In genomic region chr12:110165540-110166159, GRCh38 we compare ENCODE assay signal across 13 cellular contexts. TPM values are rescaled to one million over a fixed set of nuclear protein-coding genes. Genes with fewer than 3 reads are reported as not detected.
DNase-seq lines count a peak whose midpoint lies in the region; ATAC-seq and TF ChIP-seq lines count a peak whose summit lies in the region.
"Had no signal": no experiment of that assay in that cellular context is flagged by ENCODE, and none has a peak within 500 bp of the region (broad histone marks: within the 10 kb centered on the region; RNA-seq: fewer than 3 reads in every experiment).

No MANE protein-coding gene starts in this region.

- H3K4me3 ChIP-seq in lung = no peak overlapping the region
- no peak overlapping the region for H3K4me3 ChIP-seq in HAP-1
- H3K4me3 ChIP-seq: esophagus muscularis mucosa, left ventricle myocardium inferior had no signal

- H3K36me3 ChIP-seq in lung (ENCODE audit: control insufficient read depth in 2 of 2, insufficient read depth in 2 of 2, low read length in 2 of 2) = peaks cover 0 to 3% of the 10 kb centered on the region in 2 donors
- peaks cover 9% of the 10 kb centered on the region; the same call in 1 of the 2 replicates for H3K36me3 ChIP-seq in HAP-1 (replicated peaks)

- DNase-seq in lung (ENCODE audit: low spot score) (no peak), NOMO-1 treated with dmso at 0.1 percent for 144 hours (lab: John Stamatoyannopoulos, UW; ENCODE audit: unreplicated experiment) (no peak), HAP-1 (ENCODE audit: low spot score in 2 of 2) (no peak), foreskin keratinocyte (no peak), NCI-H128 (lab: John Stamatoyannopoulos, UW; ENCODE audit: unreplicated experiment) (no peak)
- DNase-seq: activated CD8-positive, alpha-beta T cell treated with anti-CD3 and anti-CD28 coated beads for 36 hours; anterior cingulate cortex; left ventricle myocardium inferior; NCI-H146 had no signal

- WGBS in lung, 2 donors = 58 to 90% methylated on average over 4 of the region's 4 CpGs

- H3K27me3 ChIP-seq in lung (ENCODE audit: control insufficient read depth, insufficient read depth) (no peaks in the 10 kb centered on the region), HAP-1 (ENCODE audit: low read depth) (no peaks in the 10 kb centered on the region), foreskin keratinocyte (no peaks in the 10 kb centered on the region)
- H3K27me3 ChIP-seq: esophagus muscularis mucosa had no signal

- TF ChIP-seq CTCF in lung (IDR thresholded peaks at IDR 0.05; ENCODE audit: control extremely low read depth, extremely low read depth) (no peak), foreskin keratinocyte (conservative IDR thresholded peaks at IDR 0.05) (no peak)

- H3K4me1 ChIP-seq in lung (ENCODE audit: control insufficient read depth in 2 of 2, insufficient read depth in 2 of 2, low read length in 2 of 2) (peaks cover 0 to 4% of the 10 kb centered on the region in 2 donors), HAP-1 (no peaks in the 10 kb centered on the region), foreskin keratinocyte (no peaks in the 10 kb centered on the region)

- no peak overlapping the region for H3K27ac ChIP-seq in lung (ENCODE audit: low read depth in 1 of 2, low read length in 1 of 2)
- no peak overlapping the region for H3K27ac ChIP-seq in foreskin keratinocyte
- H3K27ac ChIP-seq: esophagus muscularis mucosa, left ventricle myocardium inferior had no signal

- H3K9me3 ChIP-seq in lung (ENCODE audit: control insufficient read depth in 2 of 2, insufficient read depth in 1 of 2, low read length in 1 of 2) = no peaks in the 10 kb centered on the region
- no peaks in the 10 kb centered on the region for H3K9me3 ChIP-seq in HAP-1
- H3K9me3 ChIP-seq: esophagus muscularis mucosa, left ventricle myocardium inferior had no signal

- in situ Hi-C loops in HAP-1 (cut with MboI; ENCODE audit: low sequenced_read_pairs) = no loop called here

- ATAC-seq in GM18868 (IDR thresholded peaks at IDR 0.05; ENCODE audit: unreplicated experiment) (peak; percentile 70), GM21737 (IDR thresholded peaks at IDR 0.05; ENCODE audit: unreplicated experiment) (peak; percentile 86), HG03460 (IDR thresholded peaks at IDR 0.05; ENCODE audit: unreplicated experiment) (peak; percentile 67), lung (ENCODE audit: insufficient read depth, low FRiP score) (peak; percentile 34), foreskin keratinocyte (no peak)
- ATAC-seq: activated CD8-positive, alpha-beta T cell treated with anti-CD3 and anti-CD28 coated beads for 36 hours had no signal

RNA-seq across cellular contexts. Expression of gene IFT81, which starts 41.5 kb away (rescaled TPM):
- total RNA-seq in lung = 10 to 100 TPM; 15.7 to 43.1 TPM
- polyA plus RNA-seq in lung = 1 to 10 TPM; 5.4 to 5.8 TPM
- total RNA-seq in foreskin keratinocyte = 9.8 TPM in 2 replicates
- 4.3 and 4.6 TPM in 2 replicates for polyA plus RNA-seq in foreskin keratinocyte
